In genomic region chr6:30740540-30740870, GRCh38 we compare ENCODE assay signal across 11 cellular contexts. TPM values are rescaled to one million over a fixed set of nuclear protein-coding genes. Genes with fewer than 3 reads are reported as not detected.
DNase-seq lines count a peak whose midpoint lies in the region; TF ChIP-seq lines count a peak whose summit lies in the region.
"Had no signal": no experiment of that assay in that cellular context is flagged by ENCODE, and none has a peak within 500 bp of the region (broad histone marks: within the 10 kb centered on the region; RNA-seq: fewer than 3 reads in every experiment).

No MANE protein-coding gene starts in this region.

- H3K27me3 ChIP-seq in Loucy (ENCODE audit: insufficient read depth, low read length, poor library complexity, severe bottlenecking) (no peaks in the 10 kb centered on the region), neural progenitor cell (peaks cover 14% of the 10 kb centered on the region), A673 (replicated peaks; ENCODE audit: insufficient read depth, low read depth, low read length, poor library complexity) (no peaks in the 10 kb centered on the region)

- POLR2A ChIA-PET in A673 (lab: Charles Lee; ENCODE audit: low non-redundant PET), result interaction anchor here (0.5 to 0.6 kb wide), 2 partner anchors 153 to 1375 kb away, joined by 3 to 4 read pairs; no protein-coding TSS in a partner anchor

- no TSS peak for BruUV-seq in A673 (replicated peaks; lab: Mats Ljungman, UMichigan)

- H3K36me3 ChIP-seq in Loucy (ENCODE audit: insufficient read depth, low read length) (no peaks in the 10 kb centered on the region; the same call in 1 of the 2 replicates), neural progenitor cell (no peaks in the 10 kb centered on the region), A673 (ENCODE audit: insufficient read depth, low read length, poor library complexity, severe bottlenecking) (peaks cover 49% of the 10 kb centered on the region)

- H3K4me1 Mint-ChIP-seq in T-helper 1 cell treated with Interleukin-12 subunit alpha and Interleukin-12 subunit beta and Interleukin-4 antibody, amounts not matched to agents 30 μg/mL and 1 μg/mL, for 36 hours (ENCODE audit: low read depth), result peaks cover 72% of the 10 kb centered on the region
- H3K4me1 Mint-ChIP-seq in brain (peaks cover 42% of the 10 kb centered on the region), neural progenitor cell (peaks cover 43% of the 10 kb centered on the region)

- H4K20me1 ChIP-seq in Loucy (ENCODE audit: insufficient read depth, low read length, poor library complexity, severe bottlenecking) (peaks cover 24% of the 10 kb centered on the region), neural progenitor cell (ENCODE audit: low read depth) (peaks cover 14% of the 10 kb centered on the region)

- no peaks in the 10 kb centered on the region for H3K9me3 ChIP-seq in Loucy (ENCODE audit: insufficient read depth, low read depth, low read length)
- no peaks in the 10 kb centered on the region for H3K9me3 ChIP-seq in neural progenitor cell (ENCODE audit: low read depth)
- no peaks in the 10 kb centered on the region for H3K9me3 ChIP-seq in A673 (ENCODE audit: low read depth, low read length, poor library complexity, severe bottlenecking)

- H3K27ac ChIP-seq in neural progenitor cell, result no peak overlapping the region
- H3K27ac ChIP-seq in A673 (ENCODE audit: low read depth, low read length, poor library complexity, severe bottlenecking), result no peak overlapping the region

- H3K79me2 ChIP-seq in Loucy (ENCODE audit: insufficient read depth, low read length) (peaks cover 50% of the 10 kb centered on the region), neural progenitor cell (ENCODE audit: low read depth) (peaks cover 27% of the 10 kb centered on the region)

- H3K36me3 Mint-ChIP-seq in T-helper 1 cell treated with Interleukin-12 subunit alpha and Interleukin-12 subunit beta and Interleukin-4 antibody, amounts not matched to agents 30 μg/mL and 1 μg/mL, for 36 hours (ENCODE audit: low read depth), result peaks cover 71% of the 10 kb centered on the region
- H3K36me3 Mint-ChIP-seq in brain (peaks cover 50% of the 10 kb centered on the region), neural progenitor cell (peaks cover 35% of the 10 kb centered on the region)

- no peaks in the 10 kb centered on the region for H3K27me3 Mint-ChIP-seq in T-helper 1 cell treated with Interleukin-12 subunit alpha and Interleukin-12 subunit beta and Interleukin-4 antibody, amounts not matched to agents 30 μg/mL and 1 μg/mL, for 36 hours (ENCODE audit: low read depth)
- H3K27me3 Mint-ChIP-seq in brain (peaks cover 20% of the 10 kb centered on the region), neural progenitor cell (ENCODE audit: insufficient read depth, low read depth) (peaks cover 11% of the 10 kb centered on the region)

- no peak for DNase-seq in T-helper 1 cell
- no peak for DNase-seq in neural progenitor cell (ENCODE audit: low spot score)
- DNase-seq in central memory CD4-positive, alpha-beta T cell, result no peak
- DNase-seq in A673 (ENCODE audit: low spot score), result no peak
- no peak for DNase-seq in DMS53 (lab: John Stamatoyannopoulos, UW)
- DNase-seq: 8988T; NCI-H510A; stimulated activated CD8-positive, alpha-beta memory T cell treated with anti-CD3 and anti-CD28 coated beads, Interleukin-4, amount 100 ng/mL, for 48 hours had no signal

- intact Hi-C loops in A673 (cut with micrococcal nuclease; ENCODE audit: unreplicated experiment), result loop anchor here (5.0 kb wide), 2 partner anchors 137 to 347 kb away; no protein-coding TSS in a partner anchor

- H3K4me2 ChIP-seq in Loucy (ENCODE audit: low read depth, low read length, poor library complexity, severe bottlenecking) (peak overlapping the region; percentile 2), neural progenitor cell (no peak overlapping the region)

- H3F3A ChIP-seq in Loucy (ENCODE audit: low read depth) (peaks cover 11% of the 10 kb centered on the region), neural progenitor cell (ENCODE audit: low read depth) (peaks cover 16% of the 10 kb centered on the region)

- TF ChIP-seq CTCF in Loucy (conservative IDR thresholded peaks at IDR 0.05; ENCODE audit: low read length) (no peak), brain (conservative IDR thresholded peaks at IDR 0.05) (no peak), neural progenitor cell (IDR thresholded peaks at IDR 0.05) (no peak), A673 (conservative IDR thresholded peaks at IDR 0.05; ENCODE audit: low read depth, low read length) (no peak)

- H3K4me3 ChIP-seq in Loucy (ENCODE audit: low read length, poor library complexity, severe bottlenecking) (no peak overlapping the region), neural progenitor cell (no peak overlapping the region), A673 (ENCODE audit: low read depth, low read length, poor library complexity, severe bottlenecking) (no peak overlapping the region)

- peak overlapping the region; percentile 83 for H3K27ac Mint-ChIP-seq in T-helper 1 cell treated with Interleukin-12 subunit alpha and Interleukin-12 subunit beta and Interleukin-4 antibody, amounts not matched to agents 30 μg/mL and 1 μg/mL, for 36 hours
- peak overlapping the region in 4 of 5 experiments; percentile 78 to 97 (median 94) for H3K27ac Mint-ChIP-seq in brain
- H3K27ac Mint-ChIP-seq in neural progenitor cell, result peak overlapping the region; percentile 11

- peak overlapping the region; percentile 94 for H3K4me3 Mint-ChIP-seq in T-helper 1 cell treated with Interleukin-12 subunit alpha and Interleukin-12 subunit beta and Interleukin-4 antibody, amounts not matched to agents 30 μg/mL and 1 μg/mL, for 36 hours
- H3K4me3 Mint-ChIP-seq in brain (peak overlapping the region; percentile 58 to 95 (median 90)), neural progenitor cell (peak overlapping the region; percentile 91)

- H2AFZ ChIP-seq in Loucy (ENCODE audit: low read length), result no peak overlapping the region
- no peak overlapping the region for H2AFZ ChIP-seq in neural progenitor cell (replicated peaks)

- H3K4me1 ChIP-seq in Loucy (ENCODE audit: insufficient read depth, low read length, poor library complexity, severe bottlenecking), result peaks cover 67% of the 10 kb centered on the region
- peaks cover 5% of the 10 kb centered on the region for H3K4me1 ChIP-seq in neural progenitor cell
- peaks cover 11% of the 10 kb centered on the region for H3K4me1 ChIP-seq in A673 (ENCODE audit: insufficient read depth, low read length, poor library complexity, severe bottlenecking)

- CTCF ChIA-PET in A673 (lab: Charles Lee), result no interaction called here

- H3K9ac ChIP-seq in Loucy (ENCODE audit: low read depth, low read length, poor library complexity, severe bottlenecking) (peak overlapping the region; percentile 89), neural progenitor cell (no peak overlapping the region)

- no peaks in the 10 kb centered on the region for H3K9me2 ChIP-seq in Loucy (replicated peaks; ENCODE audit: low read depth, low read length)

- no peaks in the 10 kb centered on the region for H3K9me3 Mint-ChIP-seq in T-helper 1 cell treated with Interleukin-12 subunit alpha and Interleukin-12 subunit beta and Interleukin-4 antibody, amounts not matched to agents 30 μg/mL and 1 μg/mL, for 36 hours
- H3K9me3 Mint-ChIP-seq in brain (peaks cover 0 to 8% (median 3%) of the 10 kb centered on the region in 5 experiments), neural progenitor cell (no peaks in the 10 kb centered on the region)

RNA-seq across cellular contexts. Expression of gene FLOT1, which starts 2.0 kb away (rescaled TPM):
- polyA plus RNA-seq in brain (ENCODE audit: insufficient read depth, low read depth, low replicate concordance), result 231 TPM
- 80.3 and 96.9 TPM in 2 replicates for total RNA-seq in neural progenitor cell (ENCODE audit: low replicate concordance)
- 116 and 120 TPM in 2 replicates for total RNA-seq in A673 (2021)

RNA-seq across cellular contexts. Expression of gene IER3, which starts 3.8 kb away (rescaled TPM):
- polyA plus RNA-seq in brain (ENCODE audit: insufficient read depth, low read depth, low replicate concordance), result 3.8 TPM
- total RNA-seq in neural progenitor cell (ENCODE audit: low replicate concordance), result 2.0 and 7.1 TPM in 2 replicates
- 33.5 and 34.6 TPM in 2 replicates for total RNA-seq in A673 (2021)

RNA-seq across cellular contexts. Expression of gene TUBB, which starts 20.4 kb away (rescaled TPM):
- polyA plus RNA-seq in brain (ENCODE audit: insufficient read depth, low read depth, low replicate concordance), result 2,902 TPM
- total RNA-seq in neural progenitor cell (ENCODE audit: low replicate concordance) (1,479 and 2,270 TPM in 2 replicates), A673 (2021) (1,864 and 1,936 TPM in 2 replicates)

RNA-seq across cellular contexts. Expression of gene MDC1, which starts 23.4 kb away (rescaled TPM):
- polyA plus RNA-seq in brain (ENCODE audit: insufficient read depth, low read depth, low replicate concordance), result 124 TPM
- 22.6 and 29.5 TPM in 2 replicates for total RNA-seq in neural progenitor cell (ENCODE audit: low replicate concordance)
- 52.9 and 53.4 TPM in 2 replicates for total RNA-seq in A673 (2021)

RNA-seq across cellular contexts. Expression of gene NRM, which starts 49.7 kb away (rescaled TPM):
- 165 TPM for polyA plus RNA-seq in brain (ENCODE audit: insufficient read depth, low read depth, low replicate concordance)
- total RNA-seq in neural progenitor cell (ENCODE audit: low replicate concordance) (12.4 and 38.3 TPM in 2 replicates), A673 (2021) (49.8 and 54.4 TPM in 2 replicates)

Comparison
In these comparisons a context has a peak if more than half of its experiments do, and no peak if none do; other contexts are left out.
1. H3K27ac Mint-ChIP-seq: peak in every context shown above with its lines; median percentile 94 in brain; 83 in T-helper 1 cell treated with Interleukin-12 subunit alpha and Interleukin-12 subunit beta and Interleukin-4 antibody, amounts not matched to agents 30 μg/mL and 1 μg/mL, for 36 hours; 11 in neural progenitor cell.